ENCODE assay signal across 9 cellular contexts in genomic region chr16:89004209-89004831, GRCh38. TPM values are rescaled to one million over a fixed set of nuclear protein-coding genes. Genes with fewer than 3 reads are reported as not detected.
DNase-seq lines count a peak whose midpoint lies in the region; ATAC-seq, FAIRE-seq and TF ChIP-seq lines count a peak whose summit lies in the region.
"Had no signal": no experiment of that assay in that cellular context is flagged by ENCODE, and none has a peak within 500 bp of the region (broad histone marks: within the 10 kb centered on the region; RNA-seq: fewer than 3 reads in every experiment).

No MANE protein-coding gene starts in this region.

- H3K79me1 ChIP-seq in IMR-90 (ENCODE audit: low read depth in 1 of 2, low read length in 2 of 2) = no peaks in the 10 kb centered on the region

- H3K9ac ChIP-seq in IMR-90 (ENCODE audit: low read depth, low read length) (no peak overlapping the region), GM12878 (ENCODE audit: control insufficient read depth, insufficient read depth, low read length) (no peak overlapping the region)

- no peak overlapping the region for H2BK20ac ChIP-seq in IMR-90 (ENCODE audit: low read depth, low read length)

- TF ChIP-seq EP300 in GM12878 (IDR thresholded peaks at IDR 0.05; ENCODE audit: borderline replicate concordance in 1 of 2, control insufficient read depth in 1 of 2, low read depth in 2 of 2, low read length in 2 of 2) (no peak), stomach (IDR thresholded peaks at IDR 0.05) (no peak)

- RAD21 ChIA-PET in GM12878 (lab: Charles Lee; ENCODE audit: unreplicated experiment) = no interaction called here

- H4K20me1 ChIP-seq in IMR-90 (ENCODE audit: insufficient read depth, low read length) (no peaks in the 10 kb centered on the region), GM12878 (ENCODE audit: control insufficient read depth, insufficient read depth) (no peaks in the 10 kb centered on the region; the same call in 1 of the 2 replicates)

- H3K23ac ChIP-seq in IMR-90 (ENCODE audit: low read depth, low read length) = no peak overlapping the region

- SMC1A ChIA-PET in GM12878 (lab: Charles Lee; ENCODE audit: uncharacterized antibody, unreplicated experiment) = interaction anchor here (1.2 kb wide), 1 partner anchor 9 kb away, joined by 3 read pairs; no protein-coding TSS in a partner anchor

- no peak for TF ChIP-seq POLR2A in IMR-90 (IDR thresholded peaks at IDR 0.05; ENCODE audit: low read depth, low read length)
- TF ChIP-seq POLR2A in GM12878 (IDR thresholded peaks at IDR 0.05; ENCODE audit: low read depth, low read length) = no peak
- no peak for TF ChIP-seq POLR2A in stomach (IDR thresholded peaks at IDR 0.05)

- H4K8ac ChIP-seq in IMR-90 (ENCODE audit: low read depth in 2 of 2, low read length in 2 of 2) = no peak overlapping the region

- no peaks in the 10 kb centered on the region for H3K9me1 ChIP-seq in IMR-90 (ENCODE audit: insufficient read depth, low read length)

- POLR2A ChIA-PET in IMR-90 (lab: Charles Lee; ENCODE audit: unreplicated experiment) = no interaction called here
- POLR2A ChIA-PET in GM12878 (lab: Charles Lee) = no interaction called here

- H2AK5ac ChIP-seq in IMR-90 (ENCODE audit: low read depth, low read length) = no peak overlapping the region

- dilution Hi-C loops in IMR-90 (cut with HindIII; ENCODE audit: low sequenced_read_pairs, unreplicated experiment) = no loop called here

- no peak overlapping the region for H3K14ac ChIP-seq in IMR-90 (replicated peaks; ENCODE audit: low read depth, low read length)

- in situ Hi-C loops in IMR-90 (cut with MboI; ENCODE audit: low sequenced_read_pairs) = no loop called here
- in situ Hi-C loops in GM12878 (cut with MboI) = no loop called here
- in situ Hi-C loops in brain microvascular endothelial cell (cut with HindIII; ENCODE audit: low pct_ligation_motif_present, low sequenced_read_pairs) = no loop called here

- H3K18ac ChIP-seq in IMR-90 (ENCODE audit: low read depth, low read length) = no peak overlapping the region

- no peak overlapping the region for H3K4ac ChIP-seq in IMR-90 (ENCODE audit: low read depth, low read length)

- TF ChIP-seq RAD21 in IMR-90 (IDR thresholded peaks at IDR 0.05; ENCODE audit: low read length) = no peak
- no peak for TF ChIP-seq RAD21 in GM12878 (IDR thresholded peaks at IDR 0.05; ENCODE audit: insufficient read depth, low read depth, low read length)

- no peaks in the 10 kb centered on the region for H3K4me1 ChIP-seq in IMR-90 (ENCODE audit: control insufficient read depth, insufficient read depth, low read length)
- H3K4me1 ChIP-seq in GM12878 (ENCODE audit: control insufficient read depth, insufficient read depth, low read length) = peaks cover 4% of the 10 kb centered on the region
- no peaks in the 10 kb centered on the region for H3K4me1 ChIP-seq in mucosa of descending colon (ENCODE audit: low read depth)
- peaks cover 0 to 13% (median 3%) of the 10 kb centered on the region in 4 donors for H3K4me1 ChIP-seq in stomach

- no peak overlapping the region for H2BK5ac ChIP-seq in IMR-90 (ENCODE audit: low read depth, low read length, poor library complexity, severe bottlenecking)

- H2AFZ ChIP-seq in IMR-90 (replicated peaks; ENCODE audit: low read length, poor library complexity) = no peak overlapping the region
- H2AFZ ChIP-seq in GM12878 (ENCODE audit: control insufficient read depth, low read depth, low read length) = no peak overlapping the region

- H3K4me2 ChIP-seq in IMR-90 (ENCODE audit: low read depth, low read length) = no peak overlapping the region
- H3K4me2 ChIP-seq in GM12878 (ENCODE audit: control insufficient read depth, insufficient read depth) = peak overlapping the region; percentile 38; the same call in 1 of the 2 replicates

- no peak overlapping the region for H2BK15ac ChIP-seq in IMR-90 (ENCODE audit: low read depth, low read length)

- TF ChIP-seq CTCF in IMR-90 (conservative IDR thresholded peaks at IDR 0.05; ENCODE audit: low read depth, low read length) (no peak), GM12878 (IDR thresholded peaks at IDR 0.05 in 2 of 3, conservative IDR thresholded peaks at IDR 0.05 in 1 of 3; ENCODE audit: control insufficient read depth in 2 of 3, extremely low read depth in 1 of 3, insufficient read depth in 1 of 3, low read depth in 3 of 3, low read length in 3 of 3) (no peak), mucosa of descending colon (IDR thresholded peaks at IDR 0.05) (no peak), stomach (IDR thresholded peaks at IDR 0.05) (no peak), brain microvascular endothelial cell (IDR thresholded peaks at IDR 0.05; ENCODE audit: low read depth, low read length, missing control alignments) (no peak)

- CTCF ChIA-PET in IMR-90 (lab: Yijun Ruan, JAX) = no interaction called here
- CTCF ChIA-PET in GM12878 (lab: Yijun Ruan, JAX) = no interaction called here

- peak; percentile 35 for ATAC-seq in IMR-90 (ENCODE audit: low read depth)
- ATAC-seq in GM12878 = peak; percentile 49
- peak; percentile 48 for ATAC-seq in mucosa of descending colon

- H2AK9ac ChIP-seq in IMR-90 (replicated peaks; ENCODE audit: low read depth, low read length, poor library complexity) = no peak overlapping the region

- no peak overlapping the region for H4K91ac ChIP-seq in IMR-90 (ENCODE audit: insufficient read depth, low read depth, low read length)

- H4K5ac ChIP-seq in IMR-90 (ENCODE audit: low read depth, low read length) = no peak overlapping the region

- intact Hi-C loops in IMR-90 (cut with micrococcal nuclease) = no loop called here
- intact Hi-C loops in GM12878 (cut with micrococcal nuclease; ENCODE audit: unreplicated experiment) = no loop called here
- intact Hi-C loops in mucosa of descending colon (cut with DNase I, micrococcal nuclease) = no loop called here
- intact Hi-C loops in stomach (cut with DNase I; ENCODE audit: low total_unique reads) = no loop called here

- H3K56ac ChIP-seq in IMR-90 (ENCODE audit: extremely low read depth, insufficient read depth, low read length) = no peak overlapping the region

- 15% methylated on average over 9 of the region's 34 CpGs; no CpG with 5 or more reads in 1 of the 2 experiments for WGBS in IMR-90 (ENCODE audit: extremely low coverage in 2 of 2, insufficient read length in 1 of 2), 2 experiments
- WGBS in GM12878 (ENCODE audit: insufficient coverage, insufficient replicate concordance, low lambda C conversion rate, missing lambda C conversion rate) = 5% methylated on average over 34 of the region's 34 CpGs
- 18 to 37% (median 31%) methylated on average over 34 of the region's 34 CpGs for WGBS in stomach, 5 donors

- BruUV-seq in IMR-90 (replicated peaks; lab: Mats Ljungman, UMichigan) (no TSS peak), GM12878 (replicated peaks; lab: Mats Ljungman, UMichigan) (no TSS peak)

- H3K9me3 ChIP-seq in IMR-90 (ENCODE audit: control insufficient read depth, insufficient read depth, low read length) (peaks cover 19% of the 10 kb centered on the region), GM12878 (replicated peaks; ENCODE audit: control insufficient read depth, insufficient read depth, low read length) (no peaks in the 10 kb centered on the region; the same call in 2 of the 3 replicates), mucosa of descending colon (no peaks in the 10 kb centered on the region), stomach (peaks cover 0 to 19% (median 18%) of the 10 kb centered on the region in 4 donors)

- no peak overlapping the region for H3K4me3 ChIP-seq in IMR-90 (ENCODE audit: insufficient read depth, low read depth, low read length)
- no peak overlapping the region for H3K4me3 ChIP-seq in GM12878
- no peak overlapping the region for H3K4me3 ChIP-seq in mucosa of descending colon
- H3K4me3 ChIP-seq in stomach = no peak overlapping the region
- H3K4me3 ChIP-seq in brain microvascular endothelial cell (ENCODE audit: low read depth, low read length) = no peak overlapping the region

- H2BK120ac ChIP-seq in IMR-90 (ENCODE audit: low read depth, low read length) = no peak overlapping the region

- H3K27me3 ChIP-seq in IMR-90 (ENCODE audit: control insufficient read depth, insufficient read depth, low read length) = peaks cover 45% of the 10 kb centered on the region
- 0 out of 4 replicates have a peak, but pooled peaks cover 0 to 6% of the 10 kb centered on the region in 2 experiments for H3K27me3 ChIP-seq in GM12878 (replicated peaks in 1 of 2; ENCODE audit: control insufficient read depth in 2 of 2, insufficient read depth in 2 of 2, low read length in 1 of 2)
- H3K27me3 ChIP-seq in stomach = peaks cover 10 to 80% (median 48%) of the 10 kb centered on the region in 3 donors
- H3K27me3 ChIP-seq in brain microvascular endothelial cell (replicated peaks) = no peaks in the 10 kb centered on the region

- H3K36me3 ChIP-seq in IMR-90 (ENCODE audit: control insufficient read depth, insufficient read depth, low read length) (no peaks in the 10 kb centered on the region), GM12878 (ENCODE audit: control insufficient read depth in 2 of 2, insufficient read depth in 2 of 2, low read length in 1 of 2) (no peaks in the 10 kb centered on the region), mucosa of descending colon (ENCODE audit: low read depth) (no peaks in the 10 kb centered on the region), stomach (no peaks in the 10 kb centered on the region), brain microvascular endothelial cell (replicated peaks) (no peaks in the 10 kb centered on the region)

- FAIRE-seq in GM12878 (lab: Jason Lieb, UNC) = no peak

- no peak overlapping the region for H3K27ac ChIP-seq in IMR-90 (ENCODE audit: insufficient read depth, low read length)
- H3K27ac ChIP-seq in GM12878 (ENCODE audit: control insufficient read depth, insufficient read depth) = no peak overlapping the region
- H3K27ac ChIP-seq in stomach = no peak overlapping the region
- H3K27ac ChIP-seq in brain microvascular endothelial cell = no peak overlapping the region

- H3K79me2 ChIP-seq in GM12878 (ENCODE audit: control insufficient read depth, insufficient read depth, low read length) = no peaks in the 10 kb centered on the region

- DNase-seq in D341Med (ENCODE audit: low spot score) (peak; percentile 68), IMR-90 (no peak), GM12878 (ENCODE audit: low read depth, low spot score) (no peak), mucosa of descending colon (peak in 2 of 3 donors; percentile 20 to 55), HK-2 (ENCODE audit: unreplicated experiment) (no peak), stomach (no peak), brain microvascular endothelial cell (no peak)
- no peak for DNase-seq in stimulated activated CD4-positive, alpha-beta T cell treated with anti-CD3 and anti-CD28 coated beads, Interleukin-4, amount 100 ng/mL, for 4 hours
- DNase-seq: DMS79 treated with DMSO at 0.1 percent for 48 hours had no signal

RNA-seq across cellular contexts. Expression of gene CBFA2T3, which starts 27.3 kb away (rescaled TPM):
- total RNA-seq in IMR-90 (2012; rRNA removed) (not detected in 2 replicates), GM12878 (2014; rRNA removed) (2.3 and 2.8 TPM in 2 replicates), GM12878 (2014; rRNA removed; fragmentation: Illumina TruSeq; extraction: Trizol) (1.3 and 1.5 TPM in 2 replicates), GM12878 (2021) (35.4 and 42.6 TPM in 2 replicates), mucosa of descending colon (10 to 100 TPM in 1 of 3 donors, 1 to 10 TPM in 2; 6.9 to 12.8 (median 8.4) TPM), stomach (10 to 100 TPM in 1 of 5 donors, 1 to 10 TPM in 2, under 1 TPM in 2; 0.58 to 57.6 (median 3.5) TPM)
- polyA plus RNA-seq in IMR-90 (2012; rRNA removed) (not detected in 2 replicates), GM12878 (2011; rRNA removed) (0.75 and 1.6 TPM in 2 replicates), GM12878 (2014; fragmentation: Illumina TruSeq; extraction: Trizol) (5.6 and 6.6 TPM in 2 replicates), GM12878 (2014; fragmentation: Nextera tagmentation; extraction: Ambion mirVana) (1 to 10 TPM in 1 of 2 experiments, under 1 TPM in 1; 0.69 to 1.5 TPM), GM12878 (2014; rRNA removed) (10.2 and 15.6 TPM in 2 replicates), GM12878 (2016; fragmentation: Nextera tagmentation; extraction: Ambion mirVana) (10 to 100 TPM; 14.2 to 14.9 TPM), stomach (1 to 10 TPM; 1.6 to 2.8 (median 2.1) TPM)
- polyA plus RNA-seq in IMR-90 (2012; cell fraction: cytosol; rRNA removed) = not detected in 2 replicates
- polyA plus RNA-seq in IMR-90 (2012; cell fraction: nucleus; rRNA removed; ENCODE audit: low replicate concordance) = 0.03 TPM in 1 of 2 replicates, not detected in the other
- total RNA-seq in GM12878 (2013; cell fraction: nucleolus; rRNA removed) = 44.9 and 56.6 TPM in 2 replicates
- polyA plus RNA-seq in GM12878 (2011; ENCODE audit: low read depth) = 4.5 TPM
- polyA plus RNA-seq in GM12878 (2011; cell fraction: cytosol; rRNA removed) = 1.8 and 2.5 TPM in 2 replicates
- polyA plus RNA-seq in GM12878 (2011; cell fraction: nucleus; rRNA removed) = 18.7 and 22.6 TPM in 2 replicates
- polyA plus RNA-seq in GM12878 (2012) = 12.9 and 17.4 TPM in 2 replicates
- polyA minus RNA-seq in GM12878 (2011; rRNA and poly(A)+ RNA removed) = 1.7 and 7.0 TPM in 2 replicates
- polyA minus RNA-seq in GM12878 (2011; cell fraction: cytosol; rRNA and poly(A)+ RNA removed) = 4.5 and 5.3 TPM in 2 replicates
- polyA minus RNA-seq in GM12878 (2011; cell fraction: nucleus; rRNA and poly(A)+ RNA removed) = 4.8 and 7.7 TPM in 2 replicates

Comparison
In these comparisons a context has a peak if more than half of its experiments do, and no peak if none do; other contexts are left out.
1. DNase-seq: peak in D341Med (single experiment) and mucosa of descending colon (2 of 3); none in IMR-90 (single experiment), GM12878 (single experiment), HK-2 (single experiment), stomach (single experiment), stimulated activated CD4-positive, alpha-beta T cell treated with anti-CD3 and anti-CD28 coated beads, Interleukin-4, amount 100 ng/mL, for 4 hours (0 of 2) and brain microvascular endothelial cell (single experiment).
2. Peak in every context shown above with its lines, with median percentiles within 50 percentile points of each other: ATAC-seq.